Comparison of ENCODE assay signal across 8 cellular contexts in genomic region chr19:8321067-8321759, GRCh38. TPM values are rescaled to one million over a fixed set of nuclear protein-coding genes. Genes with fewer than 3 reads are reported as not detected.
A peak's percentile ranks its signal among the peaks of the same experiment; 100 is the strongest.
DNase-seq lines count a peak whose midpoint lies in the region; ATAC-seq and TF ChIP-seq lines count a peak whose summit lies in the region.

NDUFA7 (minus strand) TSS chr19:8321375; CDS start chr19:8321358, 17 bp downstream.
RPS28 (plus strand) TSS chr19:8321496; CDS start chr19:8321531, 35 bp downstream.

- H3K27me3 ChIP-seq in ectodermal cell (ENCODE audit: control insufficient read depth, insufficient read depth, low read length, poor library complexity, severe bottlenecking) = no peaks in the 10 kb centered on the region
- no peaks in the 10 kb centered on the region for H3K27me3 ChIP-seq in lung (ENCODE audit: control insufficient read depth, insufficient read depth)

- peak; percentile 74 for TF ChIP-seq CTCF in lung (IDR thresholded peaks at IDR 0.05; ENCODE audit: control extremely low read depth, extremely low read depth)

- ATAC-seq in GM19468 (IDR thresholded peaks at IDR 0.05; ENCODE audit: extremely low read depth, unreplicated experiment) = peak; percentile 53
- peak; percentile 94 for ATAC-seq in lung (ENCODE audit: insufficient read depth, low FRiP score)

- WGBS in ectodermal cell, 2 experiments = 0 to 1% methylated on average over 53 of the region's 53 CpGs
- WGBS in lung, 2 donors = 0 to 1% methylated on average over 51 to 53 of the region's 53 CpGs

- peaks cover 8% of the 10 kb centered on the region for H3K36me3 ChIP-seq in ectodermal cell (ENCODE audit: control insufficient read depth, insufficient read depth, low read length)
- H3K36me3 ChIP-seq in lung (ENCODE audit: control insufficient read depth in 2 of 2, insufficient read depth in 2 of 2, low read length in 2 of 2) = peaks cover under 1 to 19% of the 10 kb centered on the region in 2 donors

- H3K4me1 ChIP-seq in ectodermal cell (ENCODE audit: control insufficient read depth, insufficient read depth, low read length) = peaks cover 19% of the 10 kb centered on the region
- peaks cover 5 to 9% of the 10 kb centered on the region in 2 donors for H3K4me1 ChIP-seq in lung (ENCODE audit: control insufficient read depth in 2 of 2, insufficient read depth in 2 of 2, low read length in 2 of 2)

- H3K4me3 ChIP-seq in ectodermal cell (ENCODE audit: insufficient read depth, low read depth, low read length) (peak within 1 kb of the TSS; percentile 87), lung (peak within 1 kb of the TSS; percentile 84)

- H3K9me3 ChIP-seq in ectodermal cell (ENCODE audit: control insufficient read depth, low read length) = no peaks in the 10 kb centered on the region
- H3K9me3 ChIP-seq in lung (ENCODE audit: control insufficient read depth in 2 of 2, insufficient read depth in 1 of 2, low read length in 1 of 2) = no peaks in the 10 kb centered on the region

- peak; percentile 94 for DNase-seq in COLO668 (lab: John Stamatoyannopoulos, UW; ENCODE audit: unreplicated experiment)
- peak; percentile 81 for DNase-seq in HS-5 (ENCODE audit: low read depth)
- DNase-seq in NK-92 (lab: John Stamatoyannopoulos, UW; ENCODE audit: unreplicated experiment) = peak; percentile 83
- peak; percentile 94 to 95 for DNase-seq in activated CD8-positive, alpha-beta memory T cell treated with anti-CD3 and anti-CD28 coated beads for 1 hour (ENCODE audit: extremely low read depth in 1 of 2, low read depth in 1 of 2)
- peak; percentile 96 for DNase-seq in lung (ENCODE audit: low spot score)
- DNase-seq in stimulated activated CD4-positive, alpha-beta T cell treated with anti-CD3 and anti-CD28 coated beads, TNF-alpha, amount 100 ng/mL, for 24 hours (ENCODE audit: low read depth in 3 of 3) = peak; percentile 94 to 95 (median 94)

- H3K27ac ChIP-seq in ectodermal cell (ENCODE audit: insufficient read depth, low read depth, low read length, poor library complexity, severe bottlenecking) (peak within 1 kb of the TSS; percentile 88), lung (ENCODE audit: low read depth in 1 of 2, low read length in 1 of 2) (peak within 1 kb of the TSS; percentile 91 to 94)

RNA-seq across cellular contexts. Expression of gene NDUFA7, which starts in this region (rescaled TPM):
- polyA plus RNA-seq in ectodermal cell (2013, experiment 1 of 4) = 127 TPM
- polyA plus RNA-seq in ectodermal cell (2013, experiment 2 of 4) = 134 TPM
- polyA plus RNA-seq in ectodermal cell (2013, experiment 3 of 4) = 112 TPM
- polyA plus RNA-seq in ectodermal cell (2013, experiment 4 of 4) = 131 TPM
- total RNA-seq in lung = 10 to 100 TPM; 10.6 to 54.1 TPM
- 100 to 1,000 TPM; 119 to 239 TPM for polyA plus RNA-seq in lung

RNA-seq across cellular contexts. Expression of gene RPS28, which starts in this region (rescaled TPM):
- polyA plus RNA-seq in ectodermal cell (2013, experiment 1 of 4) = 1,396 TPM
- 1,388 TPM for polyA plus RNA-seq in ectodermal cell (2013, experiment 2 of 4)
- 1,341 TPM for polyA plus RNA-seq in ectodermal cell (2013, experiment 3 of 4)
- polyA plus RNA-seq in ectodermal cell (2013, experiment 4 of 4) = 1,493 TPM
- 1,000 to 10,000 TPM in 1 of 2 donors, 100 to 1,000 TPM in 1; 847 to 1,744 TPM for total RNA-seq in lung
- 1,000 to 10,000 TPM in 1 of 2 donors, 100 to 1,000 TPM in 1; 588 to 1,897 TPM for polyA plus RNA-seq in lung

Comparison
In these comparisons a context has a peak if more than half of its experiments do, and no peak if none do; other contexts are left out.
1. Peak in every context shown above with its lines: DNase-seq, ATAC-seq, H3K4me3 ChIP-seq and H3K27ac ChIP-seq.